ENCODE assay signal across 8 cellular contexts in genomic region chr12:22409071-22409951, GRCh38.
DNase-seq lines count a peak whose midpoint lies in the region; ATAC-seq and TF ChIP-seq lines count a peak whose summit lies in the region.

No MANE protein-coding gene starts in this region.

- H3K4me1 ChIP-seq in left ventricle myocardium inferior (peaks cover 14% of the 10 kb centered on the region), uterus (no peaks in the 10 kb centered on the region), adrenal gland (replicated peaks in 1 of 2) (no peaks in the 10 kb centered on the region)

- no peak overlapping the region for H3K27ac ChIP-seq in left ventricle myocardium inferior (replicated peaks)
- no peak overlapping the region for H3K27ac ChIP-seq in uterus
- H3K27ac ChIP-seq in adrenal gland = no peak overlapping the region

- H3K36me3 ChIP-seq in left ventricle myocardium inferior (no peaks in the 10 kb centered on the region), uterus (no peaks in the 10 kb centered on the region), adrenal gland (replicated peaks in 1 of 2) (no peaks in the 10 kb centered on the region)

- WGBS in adrenal gland, 4 donors = 64 to 69% (median 64%) methylated on average over 14 of the region's 14 CpGs

- no peaks in the 10 kb centered on the region for H3K36me3 Mint-ChIP-seq in nephron (ENCODE audit: low read depth)

- ATAC-seq in left cardiac atrium (peak; percentile 68 to 82), HG03095 (IDR thresholded peaks at IDR 0.05; ENCODE audit: unreplicated experiment) (peak; percentile 93)

- H3K9me3 ChIP-seq in left ventricle myocardium inferior (replicated peaks) (peaks cover 9% of the 10 kb centered on the region), uterus (no peaks in the 10 kb centered on the region), adrenal gland (replicated peaks in 1 of 3) (no peaks in the 10 kb centered on the region)

- intact Hi-C loops in left cardiac atrium (cut with DNase I) = no loop called here
- intact Hi-C loops in left ventricle myocardium inferior (cut with micrococcal nuclease) = no loop called here
- intact Hi-C loops in uterus (cut with DNase I; ENCODE audit: low total_unique reads) = no loop called here
- intact Hi-C loops in adrenal gland (cut with DNase I) = no loop called here

- H3K4me3 Mint-ChIP-seq in nephron = peak overlapping the region in 1 of 3 experiments; percentile 1

- no peaks in the 10 kb centered on the region for H3K27me3 ChIP-seq in left ventricle myocardium inferior (ENCODE audit: low read depth)
- H3K27me3 ChIP-seq in uterus = no peaks in the 10 kb centered on the region
- no peaks in the 10 kb centered on the region for H3K27me3 ChIP-seq in adrenal gland

- TF ChIP-seq POLR2A in uterus (IDR thresholded peaks at IDR 0.05) (no peak), adrenal gland (IDR thresholded peaks at IDR 0.05) (no peak)

- H3K27me3 Mint-ChIP-seq in nephron (ENCODE audit: low read depth) = no peaks in the 10 kb centered on the region

- H3K27ac Mint-ChIP-seq in nephron = peak overlapping the region; percentile 7 to 46 (median 9)

- H3K9me3 Mint-ChIP-seq in nephron = no peaks in the 10 kb centered on the region

- H3K4me3 ChIP-seq in left ventricle myocardium inferior (no peak overlapping the region), uterus (no peak overlapping the region), adrenal gland (no peak overlapping the region)

- DNase-seq in left cardiac atrium (no peak), left ventricle myocardium inferior (no peak), uterus (no peak), COLO668 (lab: John Stamatoyannopoulos, UW; ENCODE audit: unreplicated experiment) (no peak), adrenal gland (no peak)
- DNase-seq in activated T-cell treated with anti-CD3 and anti-CD28 coated beads, Interleukin-2, amount 50 U/mL, for 48 hours = peak; percentile 33 to 56

- TF ChIP-seq CTCF in left ventricle myocardium inferior (IDR thresholded peaks at IDR 0.05; ENCODE audit: borderline replicate concordance) (no peak), nephron (IDR thresholded peaks at IDR 0.05; ENCODE audit: unreplicated experiment in 3 of 3) (no peak), uterus (IDR thresholded peaks at IDR 0.05) (no peak), adrenal gland (IDR thresholded peaks at IDR 0.05) (no peak)

- peaks cover 16% of the 10 kb centered on the region for H3K4me1 Mint-ChIP-seq in nephron

Comparison
In these comparisons a context has a peak if more than half of its experiments do, and no peak if none do; other contexts are left out.
1. DNase-seq: peak in activated T-cell treated with anti-CD3 and anti-CD28 coated beads, Interleukin-2, amount 50 U/mL, for 48 hours (2 of 2); none in left cardiac atrium (single experiment), left ventricle myocardium inferior (single experiment), uterus (0 of 2), COLO668 (single experiment) and adrenal gland (0 of 7).